ENCODE assay signal across 8 cellular contexts in the genomic region with DNA sequence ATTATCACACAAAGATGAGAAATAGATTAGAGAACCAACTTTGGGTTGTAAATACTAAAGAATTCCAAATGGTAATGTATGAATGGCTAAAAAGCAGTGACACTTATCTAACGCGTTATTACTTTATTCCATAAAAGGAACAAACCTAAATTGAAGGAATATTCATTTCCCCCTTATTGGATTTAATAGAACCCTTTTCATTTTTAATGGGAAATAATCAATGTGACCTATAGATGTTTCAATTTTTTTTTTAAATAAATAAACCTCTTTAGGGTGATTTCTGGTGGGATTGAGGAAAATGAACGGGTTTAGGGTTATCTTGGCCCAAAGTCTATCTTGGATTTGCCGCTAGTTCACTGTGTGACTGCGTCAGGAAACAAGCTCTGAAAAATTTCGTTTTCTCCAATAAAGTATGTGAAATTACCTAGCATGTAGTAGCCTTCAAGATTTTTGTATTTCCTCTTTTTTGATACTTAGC. TPM values are rescaled to one million over a fixed set of nuclear protein-coding genes. Genes with fewer than 3 reads are reported as not detected.
DNase-seq lines count a peak whose midpoint lies in the region; ATAC-seq and TF ChIP-seq lines count a peak whose summit lies in the region.

No MANE protein-coding gene starts in this region.

- no peaks in the 10 kb centered on the region for H3K36me3 ChIP-seq in BJ (ENCODE audit: control insufficient read depth, insufficient read depth, low read length)

- no peaks in the 10 kb centered on the region for H3K36me3 Mint-ChIP-seq in natural killer cell

- no peak for TF ChIP-seq CTCF in BJ (IDR thresholded peaks at IDR 0.05; ENCODE audit: insufficient read depth, low read depth, low read length)
- no peak for TF ChIP-seq CTCF in natural killer cell (IDR thresholded peaks at IDR 0.05)

- peak overlapping the region; percentile 97 for H3K27ac ChIP-seq in cingulate gyrus (ENCODE audit: low read depth, low read length)

- H3K9me3 Mint-ChIP-seq in natural killer cell, result no peaks in the 10 kb centered on the region

- DNase-seq in BJ (ENCODE audit: low read depth) (no peak), natural killer cell (no peak), mesenteric fat pad (ENCODE audit: low spot score) (no peak), T1000 (lab: John Stamatoyannopoulos, UW) (no peak), amniotic stem cell (lab: John Stamatoyannopoulos, UW) (no peak)
- DNase-seq in Jurkat, Clone E6-1 (ENCODE audit: low read depth, low spot score), result no peak

- POLR2A ChIA-PET in BJ (lab: Charles Lee), result interaction anchor here (0.6 kb wide), 1 partner anchor 58 kb away, joined by 4 read pairs; no protein-coding TSS in a partner anchor

- H3K4me1 Mint-ChIP-seq in natural killer cell, result peaks cover 41 to 44% of the 10 kb centered on the region in 2 donors

- no peak for ATAC-seq in natural killer cell
- no peak for ATAC-seq in HG03432 (IDR thresholded peaks at IDR 0.05; ENCODE audit: unreplicated experiment)

- CTCF ChIA-PET in BJ (lab: Yijun Ruan, JAX), result interaction anchor here (0.9 to 2.8 kb wide), 2 partner anchors 9 to 35 kb away, joined by 3 to 12 read pairs; no protein-coding TSS in a partner anchor

- H3K27ac Mint-ChIP-seq in natural killer cell, result peak overlapping the region; percentile 98

- intact Hi-C loops in natural killer cell (cut with micrococcal nuclease), result loop anchor here (1.0 to 5.0 kb wide), 3 partner anchors 87 to 1290 kb away; partner anchors contain the start of genes MASTL, RAB18 and WAC

- H3K27me3 Mint-ChIP-seq in natural killer cell (ENCODE audit: low read depth in 2 of 2), result no peaks in the 10 kb centered on the region

- H3K4me3 Mint-ChIP-seq in natural killer cell, result peak overlapping the region; percentile 95

- H3K27me3 ChIP-seq in BJ (ENCODE audit: control insufficient read depth, insufficient read depth, low read length), result no peaks in the 10 kb centered on the region

- H3K4me3 ChIP-seq in BJ (ENCODE audit: low read depth, low read length), result peak overlapping the region; percentile 74
- peak overlapping the region; percentile 84 for H3K4me3 ChIP-seq in Jurkat, Clone E6-1 (ENCODE audit: low read length)

RNA-seq across cellular contexts. Expression of gene ACBD5, which starts 1.9 kb away (rescaled TPM):
- 7.8 and 13.1 TPM in 2 replicates for polyA plus RNA-seq in BJ (2011; rRNA removed)
- polyA minus RNA-seq in BJ (2011; rRNA and poly(A)+ RNA removed), result 4.6 and 6.3 TPM in 2 replicates
- 13.7 TPM for polyA plus RNA-seq in Jurkat, Clone E6-1 (2012; ENCODE audit: insufficient read depth, insufficient read length)
- total RNA-seq in natural killer cell (10 to 100 TPM; 38.2 to 58.8 (median 47.4) TPM), mesenteric fat pad (26.6 TPM)
